Comparison of ENCODE assay signal across 17 cellular contexts in the genomic region with DNA sequence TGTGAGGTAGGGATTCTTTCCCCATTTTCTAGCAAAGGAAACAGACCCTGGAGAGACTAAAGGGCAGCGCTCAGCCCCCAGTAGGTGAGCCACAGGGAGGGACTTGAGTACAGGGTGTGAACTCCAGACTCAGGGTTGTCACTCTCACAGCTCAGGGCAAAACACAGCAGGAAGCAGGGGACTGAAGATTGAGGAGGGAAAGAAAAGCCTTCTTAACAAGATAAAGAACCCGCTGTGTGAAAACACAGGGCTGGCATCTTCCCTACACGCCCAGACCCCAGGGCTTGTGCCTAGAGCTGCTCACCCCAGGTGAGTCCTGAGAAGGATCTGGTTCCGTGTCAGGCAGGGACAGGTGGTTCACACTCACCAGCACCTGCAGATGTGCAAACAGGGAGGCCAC. TPM values are rescaled to one million over a fixed set of nuclear protein-coding genes. Genes with fewer than 3 reads are reported as not detected.
A peak's percentile ranks its signal among the peaks of the same experiment; 100 is the strongest.
DNase-seq lines count a peak whose midpoint lies in the region; TF ChIP-seq lines count a peak whose summit lies in the region.
"Had no signal": no experiment of that assay in that cellular context is flagged by ENCODE, and none has a peak within 500 bp of the region (broad histone marks: within the 10 kb centered on the region; RNA-seq: fewer than 3 reads in every experiment).

No MANE protein-coding gene starts in this region.

- POLR2A ChIA-PET in GM10248 (lab: Yijun Ruan, JAX) = no interaction called here

- H3K27ac ChIP-seq in OCI-LY1 (ENCODE audit: low read depth, low read length, poor library complexity, severe bottlenecking) (peak overlapping the region; percentile 20), ectodermal cell (ENCODE audit: insufficient read depth, low read depth, low read length, poor library complexity, severe bottlenecking) (no peak overlapping the region), neutrophil (peak overlapping the region; percentile 0)

- no peak overlapping the region for H2AFZ ChIP-seq in OCI-LY1 (ENCODE audit: low read length)

- CTCF ChIA-PET in GM10248 (lab: Yijun Ruan, JAX) = interaction anchor here (1.2 kb wide), 1 partner anchor 15 kb away, joined by 3 read pairs; no protein-coding TSS in a partner anchor

- no peaks in the 10 kb centered on the region for H3K9me2 ChIP-seq in OCI-LY1 (ENCODE audit: low read depth, low read length)

- no peaks in the 10 kb centered on the region for H4K20me1 ChIP-seq in OCI-LY1 (ENCODE audit: insufficient read depth, low read length)

- H3K79me2 ChIP-seq in OCI-LY1 (ENCODE audit: insufficient read depth, low read length) = no peaks in the 10 kb centered on the region

- no peaks in the 10 kb centered on the region for H3F3A ChIP-seq in OCI-LY1 (ENCODE audit: insufficient read depth, low read length)

- H3K9ac ChIP-seq in OCI-LY1 (ENCODE audit: low read length) = no peak overlapping the region

- H3K4me3 ChIP-seq in OCI-LY1 (ENCODE audit: low read depth, low read length, poor library complexity, severe bottlenecking) (no peak overlapping the region), ectodermal cell (ENCODE audit: insufficient read depth, low read depth, low read length) (peak overlapping the region; percentile 4), neutrophil (ENCODE audit: low read depth in 1 of 2, low read length in 1 of 2) (no peak overlapping the region)
- H3K4me3 ChIP-seq: MG63, mucosa of descending colon had no signal

- H3K27me3 ChIP-seq in OCI-LY1 (ENCODE audit: insufficient read depth, low read length) (no peaks in the 10 kb centered on the region), ectodermal cell (ENCODE audit: control insufficient read depth, insufficient read depth, low read length, poor library complexity, severe bottlenecking) (peaks cover 20% of the 10 kb centered on the region), neutrophil (no peaks in the 10 kb centered on the region)
- H3K27me3 ChIP-seq: MG63 had no signal

- H3K4me2 ChIP-seq in OCI-LY1 (ENCODE audit: low read length) = no peak overlapping the region

- 1 to 3% methylated on average over 4 of the region's 4 CpGs for WGBS in ectodermal cell, 2 experiments

- TF ChIP-seq CTCF in OCI-LY1 (IDR thresholded peaks at IDR 0.05; ENCODE audit: low read length) (no peak), neutrophil (IDR thresholded peaks at IDR 0.05) (no peak), GM10248 (IDR thresholded peaks at IDR 0.05; ENCODE audit: control extremely low read depth, extremely low read depth, low read depth, missing control alignments) (no peak)

- DNase-seq in NCI-H1417 (lab: John Stamatoyannopoulos, UW) = peak; percentile 27 to 46 (median 38)
- DNase-seq in NCI-H1417 treated with DMSO at 0.1 percent for 48 hours (lab: John Stamatoyannopoulos, UW) = no peak
- DNase-seq in NCI-H187 treated with DMSO at 0.1 percent for 48 hours (lab: John Stamatoyannopoulos, UW) = no peak
- no peak for DNase-seq in NCI-H2081 (lab: John Stamatoyannopoulos, UW)
- DNase-seq in GM10248 (ENCODE audit: extremely low spot score) = no peak
- DNase-seq: activated CD4-positive, alpha-beta T cell treated with anti-CD3 and anti-CD28 coated beads, Interleukin-2, amount 50 U/mL, for 1 hour; activated T-cell treated with anti-CD3 and anti-CD28 coated beads for 4 hours; anterior cingulate cortex; effector memory CD4-positive, alpha-beta T cell; MG63; mucosa of descending colon; NCI-H2081 treated with DMSO at 0.1 percent for 48 hours; NCI-H526; stimulated activated naive CD8-positive, alpha-beta T cell treated with anti-CD3 and anti-CD28 coated beads, Interleukin-15, Interleukin-2, amounts not matched to agents 100 U/mL and 50 U/mL, for 24 hours had no signal

- H3K9me3 ChIP-seq in OCI-LY1 (ENCODE audit: low read length) (no peaks in the 10 kb centered on the region), ectodermal cell (ENCODE audit: control insufficient read depth, low read length) (no peaks in the 10 kb centered on the region), neutrophil (no peaks in the 10 kb centered on the region)
- H3K9me3 ChIP-seq: MG63, mucosa of descending colon had no signal

- H3K4me1 ChIP-seq in OCI-LY1 (ENCODE audit: insufficient read depth, low read length, severe bottlenecking) = peaks cover 51% of the 10 kb centered on the region
- peaks cover 32% of the 10 kb centered on the region for H3K4me1 ChIP-seq in ectodermal cell (ENCODE audit: control insufficient read depth, insufficient read depth, low read length)
- peaks cover 35 to 45% of the 10 kb centered on the region in 2 experiments for H3K4me1 ChIP-seq in neutrophil (ENCODE audit: control insufficient read depth in 1 of 2, insufficient read depth in 1 of 2, low read depth in 1 of 2, low read length in 1 of 2)

- H3K36me3 ChIP-seq in OCI-LY1 (ENCODE audit: insufficient read depth, low read length) = no peaks in the 10 kb centered on the region
- no peaks in the 10 kb centered on the region for H3K36me3 ChIP-seq in ectodermal cell (ENCODE audit: control insufficient read depth, insufficient read depth, low read length)
- H3K36me3 ChIP-seq in neutrophil = no peaks in the 10 kb centered on the region

RNA-seq across cellular contexts. Expression of a gene that starts 59.6 kb away (rescaled TPM):
- 8.4 TPM for polyA plus RNA-seq in ectodermal cell (2013, experiment 1 of 4)
- polyA plus RNA-seq in ectodermal cell (2013, experiment 2 of 4) = 6.4 TPM
- 8.5 TPM for polyA plus RNA-seq in ectodermal cell (2013, experiment 3 of 4)
- polyA plus RNA-seq in ectodermal cell (2013, experiment 4 of 4) = 8.2 TPM

Comparison
In these comparisons a context has a peak if more than half of its experiments do, and no peak if none do; other contexts are left out.
1. DNase-seq: peak in NCI-H1417 (3 of 3); none in NCI-H1417 treated with DMSO at 0.1 percent for 48 hours (single experiment), NCI-H187 treated with DMSO at 0.1 percent for 48 hours (single experiment), NCI-H2081 (0 of 2) and GM10248 (single experiment).